9 cellular contexts compared by ENCODE assay signal in the genomic region with DNA sequence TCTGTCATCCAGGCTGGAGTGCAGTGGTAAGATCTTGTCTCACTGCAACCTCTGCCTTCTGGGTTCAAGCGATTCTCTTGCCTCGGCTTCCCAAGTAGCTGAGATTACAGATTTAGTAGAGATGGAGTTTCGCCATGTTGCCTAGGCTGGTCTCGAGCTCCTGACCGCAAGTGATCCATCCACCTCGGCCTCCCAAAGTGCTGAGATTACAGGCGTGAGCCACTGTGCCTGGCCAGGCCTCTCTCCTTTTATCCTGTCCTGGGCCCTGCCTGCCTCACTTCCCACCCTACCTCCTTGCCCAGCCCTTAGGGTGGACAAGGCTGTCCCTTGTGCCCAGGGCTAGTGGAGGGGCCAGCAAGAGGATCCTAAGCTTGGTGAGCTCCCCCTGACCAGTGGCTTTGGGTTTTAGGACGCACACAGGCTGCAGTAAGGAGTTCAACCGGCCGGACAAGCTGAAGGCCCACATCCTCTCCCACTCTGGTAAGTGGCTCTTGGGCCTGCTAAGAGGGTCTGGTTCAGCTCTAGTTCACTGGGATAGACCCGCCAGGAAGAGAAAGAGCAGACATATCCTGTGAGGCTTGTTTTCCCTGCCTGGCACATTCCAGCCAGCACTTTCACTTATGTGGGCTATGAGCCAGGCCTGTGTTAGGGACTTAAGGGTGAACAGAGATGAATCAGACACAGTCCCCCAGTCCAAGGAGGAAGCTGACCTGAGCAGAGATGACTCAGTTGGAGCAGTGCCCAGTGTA. TPM values are rescaled to one million over a fixed set of nuclear protein-coding genes. Genes with fewer than 3 reads are reported as not detected.
DNase-seq lines count a peak whose midpoint lies in the region; ATAC-seq and TF ChIP-seq lines count a peak whose summit lies in the region.
"Had no signal": no experiment of that assay in that cellular context is flagged by ENCODE, and none has a peak within 500 bp of the region (broad histone marks: within the 10 kb centered on the region; RNA-seq: fewer than 3 reads in every experiment).

No MANE protein-coding gene starts in this region.

- no peak overlapping the region for H3K27ac Mint-ChIP-seq in activated T-helper 1 cell treated with anti-CD3 and anti-CD28 coated beads, Interleukin-12 subunit alpha, Interleukin-12 subunit beta, Interleukin-2, Interleukin-4 antibody, amounts not matched to agents 30 ng/mL and 10 ng/mL and 1 ng/mL, durations not matched to agents 14 hours and 24 hours and 36 hours

- H3K27me3 Mint-ChIP-seq in activated T-helper 1 cell treated with anti-CD3 and anti-CD28 coated beads, Interleukin-12 subunit alpha, Interleukin-12 subunit beta, Interleukin-2, Interleukin-4 antibody, amounts not matched to agents 30 ng/mL and 10 ng/mL and 1 ng/mL, durations not matched to agents 14 hours and 24 hours and 36 hours (ENCODE audit: insufficient read depth): no peaks in the 10 kb centered on the region
- H3K27me3 Mint-ChIP-seq: naive thymus-derived CD8-positive, alpha-beta T cell had no signal

- TF ChIP-seq EP300 in gastroesophageal sphincter (IDR thresholded peaks at IDR 0.05): no peak
- TF ChIP-seq EP300 in sigmoid colon (IDR thresholded peaks at IDR 0.05): peak in 2 of 4 donors; percentile 63 to 64

- H3K9me3 ChIP-seq in gastroesophageal sphincter (no peaks in the 10 kb centered on the region), sigmoid colon (no peaks in the 10 kb centered on the region)

- intact Hi-C loops in sigmoid colon (cut with DNase I): no loop called here
- intact Hi-C loops in activated T-helper 1 cell treated with anti-CD3 and anti-CD28 coated beads, Interleukin-12 subunit alpha, Interleukin-12 subunit beta, Interleukin-2, Interleukin-4 antibody, amounts not matched to agents 30 ng/mL and 10 ng/mL and 1 ng/mL, durations not matched to agents 14 hours and 24 hours and 36 hours (cut with micrococcal nuclease): no loop called here

- no peak for TF ChIP-seq POLR2A in gastroesophageal sphincter (IDR thresholded peaks at IDR 0.05)
- no peak for TF ChIP-seq POLR2A in sigmoid colon (IDR thresholded peaks at IDR 0.05)

- H3K36me3 ChIP-seq in gastroesophageal sphincter (peaks cover 0 to 41% of the 10 kb centered on the region in 2 donors), sigmoid colon (no peaks in the 10 kb centered on the region)

- ATAC-seq in gastroesophageal sphincter: peak; percentile 65
- ATAC-seq: naive thymus-derived CD8-positive, alpha-beta T cell had no signal

- H3K4me1 ChIP-seq in gastroesophageal sphincter (peaks cover 0 to 31% (median 3%) of the 10 kb centered on the region in 3 donors), sigmoid colon (peaks cover 0 to 61% (median 60%) of the 10 kb centered on the region in 4 donors)

- peaks cover 25% of the 10 kb centered on the region for H3K4me1 Mint-ChIP-seq in activated T-helper 1 cell treated with anti-CD3 and anti-CD28 coated beads, Interleukin-12 subunit alpha, Interleukin-12 subunit beta, Interleukin-2, Interleukin-4 antibody, amounts not matched to agents 30 ng/mL and 10 ng/mL and 1 ng/mL, durations not matched to agents 14 hours and 24 hours and 36 hours (ENCODE audit: low read depth)

- H3K9me3 Mint-ChIP-seq in activated T-helper 1 cell treated with anti-CD3 and anti-CD28 coated beads, Interleukin-12 subunit alpha, Interleukin-12 subunit beta, Interleukin-2, Interleukin-4 antibody, amounts not matched to agents 30 ng/mL and 10 ng/mL and 1 ng/mL, durations not matched to agents 14 hours and 24 hours and 36 hours: no peaks in the 10 kb centered on the region
- H3K9me3 Mint-ChIP-seq: naive thymus-derived CD8-positive, alpha-beta T cell had no signal

- peak; percentile 76 for DNase-seq in GM04504 (ENCODE audit: low read depth)
- DNase-seq in SK-N-DZ (ENCODE audit: low spot score): peak; percentile 73
- peak; percentile 89 for DNase-seq in sigmoid colon
- DNase-seq in anterior cingulate cortex (lab: John Stamatoyannopoulos, UW): no peak
- no peak for DNase-seq in activated T-helper 1 cell treated with anti-CD3 and anti-CD28 coated beads, Interleukin-12 subunit alpha, Interleukin-12 subunit beta, Interleukin-2, Interleukin-4 antibody, amounts not matched to agents 30 ng/mL and 10 ng/mL and 1 ng/mL, durations not matched to agents 14 hours and 24 hours and 36 hours (ENCODE audit: low spot score)
- DNase-seq in UCSD-AML1 (lab: John Stamatoyannopoulos, UW; ENCODE audit: unreplicated experiment): no peak
- DNase-seq in activated CD4-positive, CD25-positive, alpha-beta regulatory T cell treated with anti-CD3 and anti-CD28 coated beads, Interleukin-2, amount 50 U/mL, for 72 hours: no peak
- DNase-seq: naive thymus-derived CD8-positive, alpha-beta T cell had no signal

- no peaks in the 10 kb centered on the region for H3K27me3 ChIP-seq in gastroesophageal sphincter
- H3K27me3 ChIP-seq in sigmoid colon: no peaks in the 10 kb centered on the region

- TF ChIP-seq CTCF in gastroesophageal sphincter (IDR thresholded peaks at IDR 0.05): no peak
- TF ChIP-seq CTCF in sigmoid colon (IDR thresholded peaks at IDR 0.05): no peak

- H3K4me3 ChIP-seq in gastroesophageal sphincter (no peak overlapping the region), sigmoid colon (no peak overlapping the region)

- WGBS in gastroesophageal sphincter (ENCODE audit: low coverage in 1 of 2), 2 donors: 72 to 87% methylated on average over 3 to 6 of the region's 11 CpGs
- 65 to 79% methylated on average over 11 of the region's 11 CpGs for WGBS in sigmoid colon, 2 donors

- H3K27ac ChIP-seq in gastroesophageal sphincter: peak overlapping the region in 3 of 4 donors; percentile 74 to 80 (median 76)
- H3K27ac ChIP-seq in sigmoid colon: peak overlapping the region; percentile 76 to 89 (median 88)

- no peak overlapping the region for H3K4me3 Mint-ChIP-seq in activated T-helper 1 cell treated with anti-CD3 and anti-CD28 coated beads, Interleukin-12 subunit alpha, Interleukin-12 subunit beta, Interleukin-2, Interleukin-4 antibody, amounts not matched to agents 30 ng/mL and 10 ng/mL and 1 ng/mL, durations not matched to agents 14 hours and 24 hours and 36 hours
- H3K4me3 Mint-ChIP-seq: naive thymus-derived CD8-positive, alpha-beta T cell had no signal

- H3K36me3 Mint-ChIP-seq in activated T-helper 1 cell treated with anti-CD3 and anti-CD28 coated beads, Interleukin-12 subunit alpha, Interleukin-12 subunit beta, Interleukin-2, Interleukin-4 antibody, amounts not matched to agents 30 ng/mL and 10 ng/mL and 1 ng/mL, durations not matched to agents 14 hours and 24 hours and 36 hours (ENCODE audit: low read depth): no peaks in the 10 kb centered on the region

RNA-seq across cellular contexts. Expression of a gene that starts 21.9 kb away (rescaled TPM):
- 27.3 and 38.4 TPM in 2 replicates for polyA plus RNA-seq in SK-N-DZ (2014; cell fraction: cytosol; rRNA removed)
- polyA plus RNA-seq in SK-N-DZ (2014; cell fraction: nucleus; rRNA removed): 13.9 and 34.3 TPM in 2 replicates
- total RNA-seq in gastroesophageal sphincter (100 to 1,000 TPM in 3 of 4 donors, 10 to 100 TPM in 1; 93.4 to 118 (median 112) TPM), sigmoid colon (100 to 1,000 TPM; 102 to 115 (median 108) TPM)
- polyA plus RNA-seq in sigmoid colon: 100 to 1,000 TPM; 212 to 394 (median 250) TPM
- total RNA-seq in activated T-helper 1 cell treated with anti-CD3 and anti-CD28 coated beads, Interleukin-12 subunit alpha, Interleukin-12 subunit beta, Interleukin-2, Interleukin-4 antibody, amounts not matched to agents 30 ng/mL and 10 ng/mL and 1 ng/mL, durations not matched to agents 14 hours and 24 hours and 36 hours: 94.5 and 96.4 TPM in 2 replicates

RNA-seq across cellular contexts. Expression of a gene that starts 57.5 kb away (rescaled TPM):
- 1.8 and 2.1 TPM in 2 replicates for polyA plus RNA-seq in SK-N-DZ (2014; cell fraction: cytosol; rRNA removed)
- polyA plus RNA-seq in SK-N-DZ (2014; cell fraction: nucleus; rRNA removed): 1.2 and 1.9 TPM in 2 replicates
- total RNA-seq in gastroesophageal sphincter (1 to 10 TPM; 1.7 to 4.4 (median 2.9) TPM), sigmoid colon (1 to 10 TPM; 1.2 to 2.5 (median 1.7) TPM)
- polyA plus RNA-seq in sigmoid colon: 1 to 10 TPM; 3.0 to 7.9 (median 5.5) TPM
- 6.7 and 6.8 TPM in 2 replicates for total RNA-seq in activated T-helper 1 cell treated with anti-CD3 and anti-CD28 coated beads, Interleukin-12 subunit alpha, Interleukin-12 subunit beta, Interleukin-2, Interleukin-4 antibody, amounts not matched to agents 30 ng/mL and 10 ng/mL and 1 ng/mL, durations not matched to agents 14 hours and 24 hours and 36 hours

Comparison
In these comparisons a context has a peak if more than half of its experiments do, and no peak if none do; other contexts are left out.
1. DNase-seq: peak in GM04504 (single experiment), SK-N-DZ (single experiment) and sigmoid colon (single experiment); none in anterior cingulate cortex (0 of 58), activated T-helper 1 cell treated with anti-CD3 and anti-CD28 coated beads, Interleukin-12 subunit alpha, Interleukin-12 subunit beta, Interleukin-2, Interleukin-4 antibody, amounts not matched to agents 30 ng/mL and 10 ng/mL and 1 ng/mL, durations not matched to agents 14 hours and 24 hours and 36 hours (single experiment), UCSD-AML1 (single experiment) and activated CD4-positive, CD25-positive, alpha-beta regulatory T cell treated with anti-CD3 and anti-CD28 coated beads, Interleukin-2, amount 50 U/mL, for 72 hours (single experiment).